Comparison of ENCODE assay signal across 12 cellular contexts in the genomic region with DNA sequence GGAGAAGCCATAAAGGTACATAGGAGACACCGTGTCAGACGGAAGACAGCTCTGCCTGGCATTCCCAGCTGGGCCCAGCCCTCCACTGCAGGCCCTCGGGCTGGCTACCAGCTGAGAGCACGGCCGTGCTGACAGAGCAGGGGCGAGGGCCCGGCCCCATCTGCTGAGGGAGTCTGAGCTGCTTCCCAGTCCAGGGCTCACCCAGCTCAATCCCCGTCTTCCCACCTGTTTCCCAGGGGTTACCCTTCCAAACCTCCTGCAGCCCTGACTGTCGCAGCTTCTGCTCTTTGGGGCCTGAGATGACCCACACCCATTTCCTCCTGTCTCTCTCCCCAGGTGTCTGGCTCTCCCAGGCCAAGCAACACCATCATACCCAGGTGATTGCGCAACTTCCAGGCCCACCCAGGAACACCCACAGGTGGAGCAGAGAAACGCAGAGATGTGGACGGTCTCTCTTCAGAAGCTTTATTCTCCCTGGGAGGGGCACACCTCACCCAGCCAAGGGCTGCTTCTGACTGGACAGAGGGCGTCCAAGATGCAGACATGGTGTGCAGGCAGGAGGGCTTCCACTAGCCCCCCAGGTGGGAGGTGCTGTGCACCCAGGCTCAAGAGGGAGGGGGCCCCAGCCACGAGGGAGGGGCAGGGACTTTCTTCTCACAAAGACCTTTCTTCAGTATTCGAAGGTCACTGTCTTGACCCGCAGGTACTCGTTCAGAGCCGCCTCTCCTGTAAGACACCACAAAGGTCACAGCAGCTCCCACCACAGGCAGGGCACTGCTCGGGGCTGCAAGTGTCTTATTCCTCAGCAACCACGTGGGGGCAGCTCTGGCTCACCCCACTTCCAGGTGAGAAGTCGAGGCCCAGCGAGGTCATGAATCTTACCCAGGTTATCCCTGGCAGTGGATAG. TPM values are rescaled to one million over a fixed set of nuclear protein-coding genes. Genes with fewer than 3 reads are reported as not detected.
DNase-seq lines count a peak whose midpoint lies in the region; ATAC-seq and TF ChIP-seq lines count a peak whose summit lies in the region.
"Had no signal": no experiment of that assay in that cellular context is flagged by ENCODE, and none has a peak within 500 bp of the region (broad histone marks: within the 10 kb centered on the region; RNA-seq: fewer than 3 reads in every experiment).

No MANE protein-coding gene starts in this region.

- no peaks in the 10 kb centered on the region for H3K4me1 ChIP-seq in Panc1 (ENCODE audit: control insufficient read depth, insufficient read depth, low read length)
- H3K4me1 ChIP-seq in hepatocyte (ENCODE audit: insufficient read depth) = no peaks in the 10 kb centered on the region
- H3K4me1 ChIP-seq in skeletal muscle tissue (ENCODE audit: control insufficient read depth in 3 of 3, insufficient read depth in 3 of 3, low read length in 3 of 3) = peaks cover 66 to 76% (median 74%) of the 10 kb centered on the region in 3 donors

- H3K4me3 ChIP-seq in Panc1 (ENCODE audit: low read depth in 2 of 2, low read length in 2 of 2) = no peak overlapping the region
- H3K4me3 ChIP-seq in hepatocyte = no peak overlapping the region
- peak overlapping the region in 1 of 3 donors; percentile 20 for H3K4me3 ChIP-seq in skeletal muscle tissue (ENCODE audit: low read length in 3 of 3)

- TF ChIP-seq CTCF in GM13976 (IDR thresholded peaks at IDR 0.05; ENCODE audit: borderline replicate concordance, control extremely low read depth, extremely low read depth, insufficient read depth, missing control alignments) (no peak), Panc1 (IDR thresholded peaks at IDR 0.05) (no peak), hepatocyte (IDR thresholded peaks at IDR 0.05; ENCODE audit: poor library complexity) (no peak)

- H3K9me3 ChIP-seq in Panc1 (ENCODE audit: control insufficient read depth, insufficient read depth, low read depth, low read length) = no peaks in the 10 kb centered on the region
- H3K9me3 ChIP-seq in hepatocyte (ENCODE audit: low read depth) = no peaks in the 10 kb centered on the region
- H3K9me3 ChIP-seq in skeletal muscle tissue (ENCODE audit: control insufficient read depth in 3 of 3, low read length in 3 of 3) = no peaks in the 10 kb centered on the region

- BruUV-seq in Panc1 (replicated peaks; lab: Mats Ljungman, UMichigan) = no TSS peak

- DNase-seq in GM13976 (ENCODE audit: low spot score) (peak; percentile 52), Panc1 (ENCODE audit: low read depth, low spot score) (no peak), hepatocyte (ENCODE audit: low spot score) (peak; percentile 5), glomerular visceral epithelial cell (ENCODE audit: extremely low spot score) (no peak), C1 segment of cervical spinal cord (lab: John Stamatoyannopoulos, UW) (no peak)
- DNase-seq: activated CD4-positive, alpha-beta T cell treated with anti-CD3 and anti-CD28 coated beads for 36 hours; activated naive CD4-positive, alpha-beta T cell treated with Interleukin-2 at 50 U/mL for 16 hours; NCI-H345; SIG-M5 had no signal

- no peak overlapping the region for H2AFZ ChIP-seq in hepatocyte

- H3K9ac ChIP-seq in skeletal muscle tissue (ENCODE audit: low read depth in 1 of 3, low read length in 3 of 3) = peak overlapping the region; percentile 45 to 80 (median 68)

- H3K36me3 ChIP-seq in Panc1 (ENCODE audit: control insufficient read depth, insufficient read depth, low read length) (no peaks in the 10 kb centered on the region), hepatocyte (replicated peaks; ENCODE audit: insufficient read depth, low read depth) (no peaks in the 10 kb centered on the region), skeletal muscle tissue (ENCODE audit: control insufficient read depth in 3 of 3, insufficient read depth in 3 of 3, low read length in 3 of 3) (peaks cover 3 to 14% (median 12%) of the 10 kb centered on the region in 3 donors)

- no peaks in the 10 kb centered on the region for H4K20me1 ChIP-seq in hepatocyte (ENCODE audit: insufficient read depth, poor library complexity, severe bottlenecking)

- no peak overlapping the region for H3K27ac ChIP-seq in Panc1 (ENCODE audit: low read length)
- H3K27ac ChIP-seq in hepatocyte = no peak overlapping the region
- H3K27ac ChIP-seq in skeletal muscle tissue (ENCODE audit: low read depth, low read length) = peak overlapping the region; percentile 87

- POLR2A ChIA-PET in Panc1 (lab: Charles Lee) = no interaction called here

- H3K79me2 ChIP-seq in hepatocyte = no peaks in the 10 kb centered on the region

- H3K27me3 ChIP-seq in Panc1 (ENCODE audit: control insufficient read depth, insufficient read depth, low read length) (no peaks in the 10 kb centered on the region), hepatocyte (no peaks in the 10 kb centered on the region), skeletal muscle tissue (ENCODE audit: control insufficient read depth in 3 of 3, insufficient read depth in 3 of 3, low read length in 3 of 3) (no peaks in the 10 kb centered on the region)

- no peak overlapping the region for H3K4me2 ChIP-seq in hepatocyte

- in situ Hi-C loops in GM13976 (cut with MboI; ENCODE audit: low sequenced_read_pairs, unreplicated experiment) (no loop called here), Panc1 (cut with HindIII; ENCODE audit: low pct_unique_long_range_greater_than_20kb, low sequenced_read_pairs) (no loop called here)

- intact Hi-C loops in Panc1 (cut with micrococcal nuclease; ENCODE audit: unreplicated experiment) = no loop called here

- CTCF ChIA-PET in Panc1 (lab: Charles Lee) = interaction anchor here (0.6 to 0.7 kb wide), 2 partner anchors 29 to 285 kb away, joined by 3 to 4 read pairs; no protein-coding TSS in a partner anchor

- no peaks in the 10 kb centered on the region for H3K9me2 ChIP-seq in hepatocyte (replicated peaks; ENCODE audit: insufficient read depth)

- ATAC-seq in Panc1 = peak; percentile 52; the same call in 1 of the 2 replicates
- no peak for ATAC-seq in GM21447 (IDR thresholded peaks at IDR 0.05; ENCODE audit: unreplicated experiment)
- no peak for ATAC-seq in GM21390 (IDR thresholded peaks at IDR 0.05; ENCODE audit: unreplicated experiment)
- ATAC-seq: activated CD4-positive, alpha-beta T cell treated with anti-CD3 and anti-CD28 coated beads for 36 hours had no signal

- 83% methylated on average over 22 of the region's 22 CpGs for WGBS in hepatocyte (ENCODE audit: low lambda C conversion rate, missing lambda C conversion rate)

RNA-seq across cellular contexts. Expression of a gene that starts 19.4 kb away (rescaled TPM):
- 39.0 TPM for total RNA-seq in Panc1 (2021; ENCODE audit: unreplicated experiment)
- polyA plus RNA-seq in Panc1 (2012; ENCODE audit: insufficient read length) = 43.3 TPM
- total RNA-seq in hepatocyte = 43.4 and 52.9 TPM in 2 replicates
- polyA plus RNA-seq in hepatocyte = 29.3 and 31.2 TPM in 2 replicates
- total RNA-seq in skeletal muscle tissue = 31.3 TPM

Comparison
In these comparisons a context has a peak if more than half of its experiments do, and no peak if none do; other contexts are left out.
1. DNase-seq: peak in GM13976 (single experiment) and hepatocyte (single experiment); none in Panc1 (single experiment), glomerular visceral epithelial cell (single experiment) and C1 segment of cervical spinal cord (0 of 14).